Comparison of ENCODE assay signal across 1 cellular context in genomic region chr16:644556-644955, GRCh38.
TF ChIP-seq lines count a peak whose summit lies in the region.

No MANE protein-coding gene starts in this region.

TF ChIP-seq in A549, 52 proteins besides CTCF, POLR2A, EP300 and RAD21 (continued from another document):
- TF ChIP-seq REST (IDR thresholded peaks at IDR 0.05) (no peak), PBX3 (IDR thresholded peaks at IDR 0.05) (no peak), HDAC2 (IDR thresholded peaks at IDR 0.05) (no peak), MAX (IDR thresholded peaks at IDR 0.05) (no peak), MYC (IDR thresholded peaks at IDR 0.05; ENCODE audit: borderline replicate concordance, low read length) (no peak), ZSCAN20 (CRISPR knock-in tag; IDR thresholded peaks at IDR 0.05) (no peak), FOSB (CRISPR knock-in tag; IDR thresholded peaks at IDR 0.05) (no peak), RNF2 (IDR thresholded peaks at IDR 0.05; ENCODE audit: borderline replicate concordance, low read depth) (no peak), ZFP36 (IDR thresholded peaks at IDR 0.05; ENCODE audit: borderline replicate concordance, partially characterized antibody) (no peak), NPAS2 (CRISPR knock-in tag; IDR thresholded peaks at IDR 0.05; ENCODE audit: borderline replicate concordance) (no peak), FOSL2 (IDR thresholded peaks at IDR 0.05) (no peak), FOSL2 (CRISPR knock-in tag; IDR thresholded peaks at IDR 0.05) (no peak), ELK1 (IDR thresholded peaks at IDR 0.05; ENCODE audit: low read depth, low read length) (no peak), USF2 (IDR thresholded peaks at IDR 0.05) (no peak), HOXB13 (CRISPR knock-in tag; IDR thresholded peaks at IDR 0.05; ENCODE audit: low read depth) (no peak), FOXS1 (CRISPR knock-in tag; IDR thresholded peaks at IDR 0.05) (no peak)
